In the genomic region with DNA sequence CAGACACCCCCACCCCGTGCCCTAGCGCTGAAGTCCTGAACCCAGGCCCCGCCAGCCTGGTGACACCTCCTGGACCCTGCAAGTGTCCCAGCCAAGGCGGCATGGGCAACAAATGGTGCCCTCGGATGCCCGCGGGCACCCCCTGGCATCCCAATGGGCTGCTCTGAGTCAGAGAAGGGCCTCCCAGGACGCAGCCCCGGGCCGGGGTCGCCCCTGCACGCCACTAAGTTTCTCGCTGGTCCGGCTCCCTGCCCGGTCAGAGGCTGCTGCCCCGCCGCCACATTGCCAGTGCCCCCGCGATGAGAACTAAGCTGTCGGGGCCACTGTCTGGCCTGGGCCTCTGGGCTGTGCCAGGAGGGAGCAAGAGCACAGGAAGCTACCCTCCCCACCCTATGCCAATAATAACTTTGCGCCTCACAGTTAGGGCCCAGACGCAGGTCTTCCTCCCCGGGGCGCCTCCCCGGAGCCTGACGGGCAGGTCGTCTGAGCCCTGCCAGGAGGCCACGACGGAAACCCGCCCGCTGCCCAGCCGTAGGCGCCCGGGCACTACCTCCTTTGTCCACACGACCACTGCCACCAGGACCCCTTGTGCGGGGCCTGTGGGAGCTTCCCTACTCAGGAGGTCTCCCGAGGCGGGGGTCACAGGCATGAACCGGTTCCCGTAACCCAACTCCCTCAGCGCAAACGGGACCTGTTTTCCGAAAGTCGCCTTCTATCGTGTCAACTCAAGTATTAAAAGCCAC, we compare ENCODE assay signal across 8 cellular contexts. TPM values are rescaled to one million over a fixed set of nuclear protein-coding genes. Genes with fewer than 3 reads are reported as not detected.
DNase-seq lines count a peak whose midpoint lies in the region; ATAC-seq and TF ChIP-seq lines count a peak whose summit lies in the region.

No MANE protein-coding gene starts in this region.

- peaks cover 12% of the 10 kb centered on the region for H3K79me1 ChIP-seq in mesendoderm (ENCODE audit: low read length)

- peak in 1 of 2 experiments; percentile 54 for DNase-seq in PC-9
- DNase-seq in breast epithelium (ENCODE audit: low spot score in 2 of 2), result no peak
- DNase-seq in mesendoderm, result no peak
- peak in 1 of 2 donors; percentile 89 for DNase-seq in upper lobe of left lung
- DNase-seq in NCI-H510A treated with DMSO at 0.1 percent for 48 hours (lab: John Stamatoyannopoulos, UW), result no peak
- DNase-seq in DMS153 (lab: John Stamatoyannopoulos, UW), result no peak
- no peak for DNase-seq in MV-4-11 (lab: John Stamatoyannopoulos, UW)

- H2BK15ac ChIP-seq in mesendoderm (replicated peaks; ENCODE audit: low read depth), result no peak overlapping the region

- H3K9ac ChIP-seq in mesendoderm (ENCODE audit: low read length), result peak overlapping the region; percentile 68

- H3K9me3 ChIP-seq in PC-9 (ENCODE audit: insufficient read depth, low read depth) (no peaks in the 10 kb centered on the region), breast epithelium (no peaks in the 10 kb centered on the region), upper lobe of left lung (no peaks in the 10 kb centered on the region)

- no peaks in the 10 kb centered on the region for H3K36me3 ChIP-seq in PC-9 (ENCODE audit: low read depth)
- H3K36me3 ChIP-seq in breast epithelium, result no peaks in the 10 kb centered on the region
- no peaks in the 10 kb centered on the region for H3K36me3 ChIP-seq in mesendoderm (ENCODE audit: control insufficient read depth, insufficient read depth, low read length)
- H3K36me3 ChIP-seq in upper lobe of left lung, result no peaks in the 10 kb centered on the region

- TF ChIP-seq CTCF in GM12875 (IDR thresholded peaks at IDR 0.05; ENCODE audit: borderline replicate concordance, insufficient read depth, low read depth, low read length), result no peak
- TF ChIP-seq CTCF in PC-9 (conservative IDR thresholded peaks at IDR 0.05), result no peak
- peak in 2 of 3 donors; percentile 7 to 38 for TF ChIP-seq CTCF in breast epithelium (IDR thresholded peaks at IDR 0.05)
- TF ChIP-seq CTCF in upper lobe of left lung (IDR thresholded peaks at IDR 0.05), result peak in 5 of 6 experiments; percentile 15 to 56 (median 22)

- H3K27ac ChIP-seq in PC-9, result peak overlapping the region; percentile 27; the same call in 1 of the 2 replicates
- H3K27ac ChIP-seq in breast epithelium, result peak overlapping the region; percentile 68 to 69
- H3K27ac ChIP-seq in mesendoderm (ENCODE audit: low read depth, low read length), result peak overlapping the region; percentile 48
- H3K27ac ChIP-seq in upper lobe of left lung, result peak overlapping the region; percentile 64 to 78 (median 66)

- TF ChIP-seq POLR2A in breast epithelium (IDR thresholded peaks at IDR 0.05) (no peak), upper lobe of left lung (IDR thresholded peaks at IDR 0.05) (peak in 1 of 4 donors; percentile 11)

- H3K4me1 ChIP-seq in PC-9 (replicated peaks; ENCODE audit: insufficient read depth) (peaks cover 27% of the 10 kb centered on the region), breast epithelium (peaks cover 10 to 18% of the 10 kb centered on the region in 2 donors), mesendoderm (ENCODE audit: control insufficient read depth, low read depth, low read length) (peaks cover 6% of the 10 kb centered on the region), upper lobe of left lung (peaks cover 28 to 42% (median 35%) of the 10 kb centered on the region in 4 donors)

- POLR2A ChIA-PET in PC-9 (lab: Charles Lee; ENCODE audit: unreplicated experiment), result no interaction called here

- H2BK120ac ChIP-seq in mesendoderm (ENCODE audit: low read depth, low read length), result no peak overlapping the region

- H2BK5ac ChIP-seq in mesendoderm (ENCODE audit: low read length), result no peak overlapping the region

- peak overlapping the region; percentile 20 for H3K4ac ChIP-seq in mesendoderm (ENCODE audit: low read depth, low read length)

- no peak overlapping the region for H4K5ac ChIP-seq in mesendoderm (ENCODE audit: low read length)

- H3K79me2 ChIP-seq in PC-9 (ENCODE audit: low read depth), result peaks cover 33% of the 10 kb centered on the region
- H3K79me2 ChIP-seq in mesendoderm (ENCODE audit: control insufficient read depth, insufficient read depth, low read length), result peaks cover 22% of the 10 kb centered on the region

- no peak overlapping the region for H4K8ac ChIP-seq in mesendoderm (ENCODE audit: low read depth, low read length)

- H3F3A ChIP-seq in PC-9 (ENCODE audit: insufficient read depth, low read depth), result peaks cover 18% of the 10 kb centered on the region; the same call in 1 of the 2 replicates

- TF ChIP-seq EP300 in upper lobe of left lung (IDR thresholded peaks at IDR 0.05), result no peak

- no peak overlapping the region for H2AK5ac ChIP-seq in mesendoderm (ENCODE audit: low read length)

- H3K27me3 ChIP-seq in PC-9 (ENCODE audit: insufficient read depth, low read depth) (peaks cover 12% of the 10 kb centered on the region), breast epithelium (no peaks in the 10 kb centered on the region), mesendoderm (ENCODE audit: insufficient read depth, low read length, poor library complexity) (no peaks in the 10 kb centered on the region), upper lobe of left lung (peaks cover 0 to 13% (median 0%) of the 10 kb centered on the region in 4 donors)

- WGBS in mesendoderm (ENCODE audit: extremely low coverage, insufficient coverage, low lambda C conversion rate), result no CpG with 5 or more reads among the region's 45 CpGs
- WGBS in upper lobe of left lung, 2 donors, result 2 to 6% methylated on average over 15 to 25 of the region's 45 CpGs

- H3K56ac ChIP-seq in mesendoderm (ENCODE audit: low read length), result peak overlapping the region; percentile 85

- peak overlapping the region; percentile 95 for H3K4me2 ChIP-seq in PC-9
- peak overlapping the region; percentile 70 for H3K4me2 ChIP-seq in mesendoderm (ENCODE audit: low read length)

- H4K20me1 ChIP-seq in PC-9 (ENCODE audit: insufficient read depth), result peaks cover 17% of the 10 kb centered on the region; the same call in 1 of the 2 replicates

- TSS peak; percentile 56 for BruUV-seq in PC-9 (replicated peaks; lab: Mats Ljungman, UMichigan)

- H2AFZ ChIP-seq in PC-9, result peak overlapping the region; percentile 88

- H3K18ac ChIP-seq in mesendoderm (ENCODE audit: low read length), result peak overlapping the region; percentile 29

- ATAC-seq in upper lobe of left lung (ENCODE audit: low FRiP score in 2 of 2), result no peak

- H3K4me3 ChIP-seq in GM12875 (ENCODE audit: low read depth, low read length) (peak overlapping the region; percentile 67), PC-9 (peak overlapping the region; percentile 93), breast epithelium (peak overlapping the region; percentile 51 to 84 (median 65)), mesendoderm (ENCODE audit: low read length) (peak overlapping the region; percentile 35), upper lobe of left lung (peak overlapping the region; percentile 61 to 70 (median 66))

- H3K23ac ChIP-seq in mesendoderm (ENCODE audit: low read length), result peak overlapping the region; percentile 24

- intact Hi-C loops in PC-9 (cut with micrococcal nuclease; ENCODE audit: unreplicated experiment) (loop anchor here (10.0 kb wide), 3 partner anchors 230 to 720 kb away; a partner anchor contains a TSS), breast epithelium (cut with DNase I; ENCODE audit: low total_unique reads) (no loop called here)

- no peaks in the 10 kb centered on the region for H3K9me2 ChIP-seq in PC-9 (ENCODE audit: insufficient read depth)

- CTCF ChIA-PET in PC-9 (lab: Charles Lee), result interaction anchor here (0.6 kb wide), 1 partner anchor 234 kb away, joined by 5 read pairs; no protein-coding TSS in a partner anchor

RNA-seq across cellular contexts. Expression of a gene that starts 1.4 kb away (rescaled TPM):
- total RNA-seq in PC-9 (2021) (19.7 and 20.0 TPM in 2 replicates), breast epithelium (1 to 10 TPM in 2 of 3 donors, under 1 TPM in 1; 0.32 to 2.9 (median 2.3) TPM), upper lobe of left lung (1 to 10 TPM; 1.0 to 8.4 (median 3.3) TPM)
- 2.5 TPM for polyA plus RNA-seq in mesendoderm (2013, experiment 1 of 2)
- 2.5 TPM for polyA plus RNA-seq in mesendoderm (2013, experiment 2 of 2)

Comparison
In these comparisons a context has a peak if more than half of its experiments do, and no peak if none do; other contexts are left out.
1. H3K4me3 ChIP-seq: peak in every context shown above with its lines; median percentile 93 in PC-9; 67 in GM12875; 66 in upper lobe of left lung; 65 in breast epithelium; 35 in mesendoderm.
2. CTCF ChIP-seq: peak in breast epithelium (2 of 3) and upper lobe of left lung (5 of 6); none in GM12875 (single experiment) and PC-9 (single experiment).
3. Peak in every context shown above with its lines, with median percentiles within 50 percentile points of each other: H3K27ac ChIP-seq.